21 cellular contexts compared by ENCODE assay signal in the genomic region with DNA sequence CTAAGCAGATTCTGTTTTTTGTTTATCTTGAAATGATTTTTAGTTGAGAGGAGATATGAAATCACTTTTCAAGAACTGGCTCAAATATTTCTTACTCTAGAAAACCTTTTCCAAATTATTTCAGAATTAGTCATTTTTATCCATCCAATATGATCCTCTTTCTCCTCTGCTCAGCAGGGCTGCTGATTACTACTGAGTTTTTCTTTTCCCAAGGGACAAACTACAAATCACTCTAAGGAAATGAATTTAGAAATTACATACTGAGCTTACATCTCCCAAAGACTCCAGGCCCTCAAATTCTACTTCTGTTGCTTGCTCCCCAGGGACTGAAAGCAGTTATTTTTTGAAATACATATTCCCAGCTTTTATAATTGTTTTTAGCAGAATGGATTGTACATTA.
A peak's percentile ranks its signal among the peaks of the same experiment; 100 is the strongest.
DNase-seq lines count a peak whose midpoint lies in the region; ATAC-seq and TF ChIP-seq lines count a peak whose summit lies in the region.
"Had no signal": no experiment of that assay in that cellular context is flagged by ENCODE, and none has a peak within 500 bp of the region (broad histone marks: within the 10 kb centered on the region; RNA-seq: fewer than 3 reads in every experiment).

No MANE protein-coding gene starts in this region.

- DNase-seq in AG20443 (ENCODE audit: low spot score) (peak; percentile 39), LHCN-M2 (ENCODE audit: low read depth) (peak; percentile 78), fibroblast of mammary gland (ENCODE audit: low read depth) (peak; percentile 72), non-pigmented ciliary epithelial cell (ENCODE audit: low read depth) (peak; percentile 5), iPS-NIHi7 (ENCODE audit: extremely low spot score) (no peak), NCI-H187 (lab: John Stamatoyannopoulos, UW) (no peak), glomerular visceral epithelial cell (ENCODE audit: extremely low spot score) (no peak)
- DNase-seq in activated T-cell treated with anti-CD3 and anti-CD28 coated beads, Interleukin-2, amount 50 U/mL, for 72 hours = no peak
- DNase-seq: activated T-cell treated with anti-CD3 and anti-CD28 coated beads, Interleukin-2, amount 50 U/mL, for 4 hours; Calu3; cerebellar nuclear complex; DMS79 treated with DMSO at 0.1 percent for 48 hours; dorsolateral prefrontal cortex; KG1; NCI-H2029; NCI-H2227 treated with DMSO at 0.1 percent for 48 hours; NCI-H526; right lobe of liver; stimulated activated CD4-positive, alpha-beta T cell treated with anti-CD3 and anti-CD28 coated beads, Interleukin-4, amount 100 ng/mL, for 4 hours had no signal

- no peak for TF ChIP-seq CTCF in fibroblast of mammary gland (conservative IDR thresholded peaks at IDR 0.05; ENCODE audit: control insufficient read depth, insufficient read depth, low read depth, low read length)

- H3K27me3 Mint-ChIP-seq in activated T-cell treated with anti-CD3 and anti-CD28 coated beads, Interleukin-2, amount 50 U/mL, for 72 hours (ENCODE audit: low read depth) = no peaks in the 10 kb centered on the region
- H3K27me3 Mint-ChIP-seq: type B pancreatic cell had no signal

- H3K4me3 Mint-ChIP-seq in activated T-cell treated with anti-CD3 and anti-CD28 coated beads, Interleukin-2, amount 50 U/mL, for 72 hours = no peak overlapping the region
- H3K4me3 Mint-ChIP-seq: activated T-cell treated with anti-CD3 and anti-CD28 coated beads, Interleukin-2, amount 50 U/mL, for 4 hours; CD14-positive monocyte; type B pancreatic cell had no signal

- H3K27ac Mint-ChIP-seq in activated T-cell treated with anti-CD3 and anti-CD28 coated beads, Interleukin-2, amount 50 U/mL, for 72 hours = no peak overlapping the region
- H3K27ac Mint-ChIP-seq: CD14-positive monocyte, type B pancreatic cell had no signal

- peaks cover 4 to 9% of the 10 kb centered on the region in 2 donors for H3K9me3 Mint-ChIP-seq in activated T-cell treated with anti-CD3 and anti-CD28 coated beads, Interleukin-2, amount 50 U/mL, for 72 hours
- H3K9me3 Mint-ChIP-seq: type B pancreatic cell had no signal

- no peaks in the 10 kb centered on the region for H3K4me1 Mint-ChIP-seq in activated T-cell treated with anti-CD3 and anti-CD28 coated beads, Interleukin-2, amount 50 U/mL, for 72 hours (ENCODE audit: low read depth)
- H3K4me1 Mint-ChIP-seq: CD14-positive monocyte had no signal

- H3K4me3 ChIP-seq in fibroblast of mammary gland (ENCODE audit: control insufficient read depth, low read depth, low read length) = no peak overlapping the region
- H3K4me3 ChIP-seq: dorsolateral prefrontal cortex, right lobe of liver had no signal

- ATAC-seq in activated T-cell treated with anti-CD3 and anti-CD28 coated beads, Interleukin-2, amount 50 U/mL, for 72 hours (replicated peaks in 1 of 2) = no peak
- ATAC-seq: activated T-cell treated with anti-CD3 and anti-CD28 coated beads, Interleukin-2, amount 50 U/mL, for 4 hours; right lobe of liver had no signal

- H3K36me3 Mint-ChIP-seq in activated T-cell treated with anti-CD3 and anti-CD28 coated beads, Interleukin-2, amount 50 U/mL, for 72 hours (ENCODE audit: insufficient read depth in 2 of 2) = peaks cover 0 to 5% of the 10 kb centered on the region in 2 donors
- H3K36me3 Mint-ChIP-seq: CD14-positive monocyte, type B pancreatic cell had no signal

Comparison
In these comparisons a context has a peak if more than half of its experiments do, and no peak if none do; other contexts are left out.
1. DNase-seq: peak in AG20443 (single experiment), LHCN-M2 (single experiment), fibroblast of mammary gland (single experiment) and non-pigmented ciliary epithelial cell (single experiment); none in iPS-NIHi7 (single experiment), activated T-cell treated with anti-CD3 and anti-CD28 coated beads, Interleukin-2, amount 50 U/mL, for 72 hours (0 of 2), NCI-H187 (0 of 2) and glomerular visceral epithelial cell (single experiment).